ENCODE assay signal across 6 cellular contexts in the genomic region with DNA sequence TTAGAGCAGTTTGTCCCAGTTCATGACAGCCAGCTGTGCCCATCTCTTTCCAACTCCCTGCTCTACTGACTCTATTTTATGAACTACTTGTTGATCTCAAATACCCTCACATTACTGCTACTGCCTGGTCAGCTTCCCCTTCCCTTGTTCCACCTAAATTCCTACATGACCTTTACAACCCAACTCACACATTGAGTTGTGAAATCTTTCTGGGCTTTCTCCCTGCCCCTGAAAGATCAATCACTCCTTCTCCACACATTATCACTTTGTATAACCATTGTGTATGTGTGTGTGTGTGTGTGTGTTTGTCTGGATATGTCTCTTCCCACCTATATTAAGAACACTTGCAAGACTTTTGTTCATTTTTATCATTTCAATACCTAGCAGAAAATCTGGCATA. TPM values are rescaled to one million over a fixed set of nuclear protein-coding genes. Genes with fewer than 3 reads are reported as not detected.
"Had no signal": no experiment of that assay in that cellular context is flagged by ENCODE, and none has a peak within 500 bp of the region (broad histone marks: within the 10 kb centered on the region; RNA-seq: fewer than 3 reads in every experiment).

No MANE protein-coding gene starts in this region.

- H3K36me3 ChIP-seq: HAP-1 had no signal

- ATAC-seq: HCT116 had no signal

- H3K4me3 ChIP-seq: GM23248, HAP-1 had no signal

- H3K4me1 ChIP-seq: HAP-1 had no signal

- H3K9me3 ChIP-seq: HAP-1 had no signal

- DNase-seq: GM23248, GOT3, H7 had no signal

- H3K27ac ChIP-seq: GM23248 had no signal

RNA-seq across cellular contexts. Expression of gene CLIC5, which starts 42.1 kb away (rescaled TPM):
- total RNA-seq: GM23248, H4 had no signal
